Comparison of ENCODE assay signal across 8 cellular contexts in the genomic region with DNA sequence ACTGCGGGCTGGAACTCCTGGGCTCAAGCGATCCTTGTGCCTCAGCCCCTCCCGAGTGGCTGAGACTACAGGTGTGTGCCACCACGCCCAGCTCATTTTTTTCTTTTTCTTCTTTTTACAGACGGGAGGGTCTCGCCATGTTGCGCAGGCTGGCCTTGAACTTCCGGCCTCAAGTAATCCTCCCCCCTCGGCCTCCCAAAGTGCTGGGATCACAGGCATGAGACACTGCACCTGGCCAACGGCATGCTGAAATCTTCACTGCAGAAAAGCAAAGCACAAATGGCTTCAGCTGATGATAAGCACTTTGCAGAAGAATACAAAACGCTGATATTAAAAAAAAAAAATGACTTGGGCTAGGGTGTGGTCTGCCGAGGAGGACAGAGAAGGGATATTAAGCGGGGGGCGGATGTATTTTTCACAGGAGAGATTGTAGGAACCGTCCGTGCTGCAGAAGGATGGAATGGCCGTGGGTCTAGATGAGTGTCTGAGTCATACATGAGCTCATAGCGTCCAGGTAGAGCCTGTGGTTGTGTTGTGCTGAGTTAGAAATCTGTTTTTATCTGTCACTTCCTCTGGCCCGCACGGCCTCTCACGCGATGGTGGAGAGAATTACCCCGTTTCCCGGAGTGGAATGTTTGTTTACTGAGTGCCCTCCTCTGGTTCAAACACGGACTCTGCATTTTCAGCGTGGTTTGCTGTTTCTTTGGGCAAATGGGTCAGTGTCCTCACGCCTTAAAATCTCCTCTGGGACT. TPM values are rescaled to one million over a fixed set of nuclear protein-coding genes. Genes with fewer than 3 reads are reported as not detected.
DNase-seq lines count a peak whose midpoint lies in the region; ATAC-seq and TF ChIP-seq lines count a peak whose summit lies in the region.

No MANE protein-coding gene starts in this region.

- no peak overlapping the region for H3K27ac ChIP-seq in brain microvascular endothelial cell

- TF ChIP-seq CTCF in brain microvascular endothelial cell (IDR thresholded peaks at IDR 0.05; ENCODE audit: low read depth, low read length, missing control alignments), result no peak
- TF ChIP-seq CTCF in omental fat pad (IDR thresholded peaks at IDR 0.05), result no peak

- H3K36me3 ChIP-seq in brain microvascular endothelial cell (replicated peaks), result no peaks in the 10 kb centered on the region

- in situ Hi-C loops in brain microvascular endothelial cell (cut with HindIII; ENCODE audit: low pct_ligation_motif_present, low sequenced_read_pairs), result no loop called here

- no peaks in the 10 kb centered on the region for H3K27me3 ChIP-seq in brain microvascular endothelial cell (replicated peaks)

- no peak overlapping the region for H3K4me3 ChIP-seq in brain microvascular endothelial cell (ENCODE audit: low read depth, low read length)

- DNase-seq in NCI-H345 (lab: John Stamatoyannopoulos, UW) (peak; percentile 32), NCI-H345 treated with DMSO at 0.1 percent for 48 hours (lab: John Stamatoyannopoulos, UW; ENCODE audit: unreplicated experiment) (no peak), SKM-1 treated with dmso at 0.1 percent for 144 hours (lab: John Stamatoyannopoulos, UW; ENCODE audit: unreplicated experiment) (peak; percentile 55), brain microvascular endothelial cell (peak; percentile 67), omental fat pad (ENCODE audit: low spot score) (no peak), occipital lobe (lab: John Stamatoyannopoulos, UW) (no peak)
- DNase-seq in stimulated activated CD8-positive, alpha-beta memory T cell treated with anti-CD3 and anti-CD28 coated beads, Interleukin-4, amount 100 ng/mL, for 24 hours (ENCODE audit: low read depth), result peak; percentile 35

- ATAC-seq in HG03103 (IDR thresholded peaks at IDR 0.05; ENCODE audit: low read depth, unreplicated experiment), result peak; percentile 66
- ATAC-seq in omental fat pad (ENCODE audit: low FRiP score), result no peak

RNA-seq across cellular contexts. Expression of gene AKAP17A, which starts 8.5 kb away (rescaled TPM):
- total RNA-seq in omental fat pad (10 to 100 TPM; 31.6 to 53.0 (median 46.9) TPM), occipital lobe (11.5 TPM)

RNA-seq across cellular contexts. Expression of gene ASMT, which starts 32.0 kb away (rescaled TPM):
- under 1 TPM in 1 of 4 donors, not detected in 3; 0.56 TPM for total RNA-seq in omental fat pad
- total RNA-seq in occipital lobe, result 0.62 TPM

RNA-seq across cellular contexts. Expression of gene P2RY8, which starts 45.9 kb away (rescaled TPM):
- total RNA-seq in omental fat pad, result 1 to 10 TPM; 1.7 to 5.5 (median 2.9) TPM
- total RNA-seq in occipital lobe, result 0.16 TPM

Comparison
In these comparisons a context has a peak if more than half of its experiments do, and no peak if none do; other contexts are left out.
1. DNase-seq: peak in NCI-H345 (single experiment), SKM-1 treated with dmso at 0.1 percent for 144 hours (single experiment), brain microvascular endothelial cell (single experiment) and stimulated activated CD8-positive, alpha-beta memory T cell treated with anti-CD3 and anti-CD28 coated beads, Interleukin-4, amount 100 ng/mL, for 24 hours (single experiment); none in NCI-H345 treated with DMSO at 0.1 percent for 48 hours (single experiment), omental fat pad (single experiment) and occipital lobe (single experiment).